Comparison of ENCODE assay signal across 14 cellular contexts in genomic region chr20:37598101-37598530, GRCh38.
DNase-seq lines count a peak whose midpoint lies in the region; ATAC-seq and TF ChIP-seq lines count a peak whose summit lies in the region.
"Had no signal": no experiment of that assay in that cellular context is flagged by ENCODE, and none has a peak within 500 bp of the region (broad histone marks: within the 10 kb centered on the region; RNA-seq: fewer than 3 reads in every experiment).

No MANE protein-coding gene starts in this region.

- peak; percentile 31 for DNase-seq in natural killer cell treated with Interleukin-12 subunit alpha and Interleukin-12 subunit beta and Interleukin-15 and Interleukin-18, amount 100 ng/mL, for 72 hours (ENCODE audit: low spot score)
- DNase-seq in natural killer cell (no peak), NCI-H69 (lab: John Stamatoyannopoulos, UW) (peak; percentile 92)
- DNase-seq in activated T-cell treated with anti-CD3 and anti-CD28 coated beads, Interleukin-2, amount 50 U/mL, for 48 hours: no peak
- DNase-seq: central memory CD4-positive, alpha-beta T cell; DMS53; NCI-H510A treated with DMSO at 0.1 percent for 48 hours; SHP77 had no signal

- ATAC-seq in natural killer cell treated with Interleukin-12 subunit alpha and Interleukin-12 subunit beta and Interleukin-15 and Interleukin-18, amount 100 ng/mL, for 72 hours: no peak
- no peak for ATAC-seq in natural killer cell
- ATAC-seq in GM19455 (IDR thresholded peaks at IDR 0.05; ENCODE audit: unreplicated experiment): no peak
- ATAC-seq in GM21367 (IDR thresholded peaks at IDR 0.05; ENCODE audit: unreplicated experiment): no peak
- no peak for ATAC-seq in HG03460 (IDR thresholded peaks at IDR 0.05; ENCODE audit: unreplicated experiment)
- ATAC-seq: HCT116 had no signal

- peaks cover 8% of the 10 kb centered on the region for H3K4me1 ChIP-seq in iPS-18a (ENCODE audit: control insufficient read depth, low read depth, low read length)

- H3K4me3 Mint-ChIP-seq in natural killer cell treated with Interleukin-12 subunit alpha and Interleukin-12 subunit beta and Interleukin-15 and Interleukin-18, amount 100 ng/mL, for 72 hours: no peak overlapping the region
- no peak overlapping the region for H3K4me3 Mint-ChIP-seq in natural killer cell
- H3K4me3 Mint-ChIP-seq: activated naive CD8-positive, alpha-beta T cell had no signal

- peaks cover 10 to 32% of the 10 kb centered on the region in 2 donors for H3K27me3 Mint-ChIP-seq in natural killer cell treated with Interleukin-12 subunit alpha and Interleukin-12 subunit beta and Interleukin-15 and Interleukin-18, amount 100 ng/mL, for 72 hours
- H3K27me3 Mint-ChIP-seq in natural killer cell (ENCODE audit: low read depth in 2 of 2): peaks cover 15 to 35% of the 10 kb centered on the region in 2 donors

- no peaks in the 10 kb centered on the region for H3K36me3 ChIP-seq in iPS-18a (ENCODE audit: control insufficient read depth, low read depth, low read length)

- H3K9ac ChIP-seq in iPS-18a (ENCODE audit: low read length): peak overlapping the region; percentile 61

- intact Hi-C loops in natural killer cell (cut with micrococcal nuclease): no loop called here

- H3K27me3 ChIP-seq in iPS-18a (ENCODE audit: control insufficient read depth, insufficient read depth, low read length): no peaks in the 10 kb centered on the region

- no peak overlapping the region for H3K27ac Mint-ChIP-seq in natural killer cell treated with Interleukin-12 subunit alpha and Interleukin-12 subunit beta and Interleukin-15 and Interleukin-18, amount 100 ng/mL, for 72 hours
- no peak overlapping the region for H3K27ac Mint-ChIP-seq in natural killer cell
- H3K27ac Mint-ChIP-seq: activated naive CD8-positive, alpha-beta T cell had no signal

- H3K27ac ChIP-seq in iPS-18a (ENCODE audit: low read length): no peak overlapping the region

- H3K36me3 Mint-ChIP-seq in natural killer cell treated with Interleukin-12 subunit alpha and Interleukin-12 subunit beta and Interleukin-15 and Interleukin-18, amount 100 ng/mL, for 72 hours: no peaks in the 10 kb centered on the region
- no peaks in the 10 kb centered on the region for H3K36me3 Mint-ChIP-seq in natural killer cell
- H3K36me3 Mint-ChIP-seq: activated naive CD8-positive, alpha-beta T cell had no signal

- H3K9me3 ChIP-seq in iPS-18a (ENCODE audit: control insufficient read depth, low read depth, low read length): no peaks in the 10 kb centered on the region

- no peaks in the 10 kb centered on the region for H3K4me1 Mint-ChIP-seq in natural killer cell treated with Interleukin-12 subunit alpha and Interleukin-12 subunit beta and Interleukin-15 and Interleukin-18, amount 100 ng/mL, for 72 hours (ENCODE audit: low read depth in 2 of 2)
- H3K4me1 Mint-ChIP-seq in natural killer cell: no peaks in the 10 kb centered on the region

- H3K9me3 Mint-ChIP-seq in natural killer cell treated with Interleukin-12 subunit alpha and Interleukin-12 subunit beta and Interleukin-15 and Interleukin-18, amount 100 ng/mL, for 72 hours: no peaks in the 10 kb centered on the region
- H3K9me3 Mint-ChIP-seq in natural killer cell: no peaks in the 10 kb centered on the region

- peak overlapping the region; percentile 48 for H3K4me3 ChIP-seq in iPS-18a (ENCODE audit: low read length)

- no peak for TF ChIP-seq CTCF in natural killer cell (IDR thresholded peaks at IDR 0.05)

Comparison
In these comparisons a context has a peak if more than half of its experiments do, and no peak if none do; other contexts are left out.
1. DNase-seq: peak in natural killer cell treated with Interleukin-12 subunit alpha and Interleukin-12 subunit beta and Interleukin-15 and Interleukin-18, amount 100 ng/mL, for 72 hours (single experiment) and NCI-H69 (single experiment); none in natural killer cell (single experiment) and activated T-cell treated with anti-CD3 and anti-CD28 coated beads, Interleukin-2, amount 50 U/mL, for 48 hours (0 of 2).